5 cellular contexts compared by ENCODE assay signal in the genomic region with DNA sequence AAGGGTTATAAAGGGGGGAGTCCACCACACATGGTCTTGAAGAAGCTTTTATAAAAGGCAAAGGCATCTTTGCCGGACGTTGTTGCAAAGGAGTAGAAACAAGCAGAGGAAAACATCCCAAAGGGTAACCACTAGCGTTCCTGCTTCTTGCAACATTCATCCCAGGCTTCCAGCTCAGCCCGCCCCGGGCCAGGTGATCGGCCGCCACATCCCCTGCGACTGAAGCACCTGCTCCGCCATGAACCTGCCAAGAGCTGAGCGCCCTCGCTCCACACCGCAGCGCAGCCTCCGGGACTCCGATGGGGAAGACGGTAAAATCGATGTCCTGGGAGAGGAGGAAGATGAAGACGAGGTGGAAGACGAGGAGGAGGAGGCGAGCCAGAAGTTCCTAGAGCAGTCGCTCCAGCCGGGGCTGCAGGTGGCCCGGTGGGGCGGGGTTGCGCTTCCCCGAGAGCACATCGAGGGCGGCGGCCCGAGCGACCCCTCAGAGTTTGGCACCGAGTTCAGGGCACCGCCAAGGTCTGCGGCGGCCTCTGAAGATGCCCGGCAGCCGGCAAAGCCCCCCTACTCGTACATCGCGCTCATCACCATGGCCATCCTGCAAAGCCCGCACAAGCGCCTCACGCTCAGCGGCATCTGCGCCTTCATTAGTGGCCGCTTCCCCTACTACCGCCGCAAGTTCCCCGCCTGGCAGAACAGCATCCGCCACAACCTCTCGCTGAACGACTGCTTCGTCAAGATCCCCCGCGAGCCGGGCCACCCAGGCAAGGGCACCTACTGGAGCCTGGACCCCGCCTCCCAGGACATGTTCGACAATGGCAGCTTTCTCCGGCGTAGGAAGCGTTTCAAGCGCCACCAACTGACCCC. TPM values are rescaled to one million over a fixed set of nuclear protein-coding genes. Genes with fewer than 3 reads are reported as not detected.
"Had no signal": no experiment of that assay in that cellular context is flagged by ENCODE, and none has a peak within 500 bp of the region (broad histone marks: within the 10 kb centered on the region; RNA-seq: fewer than 3 reads in every experiment).

No MANE protein-coding gene starts in this region.

RNA-seq across cellular contexts. Expression of gene FOXD4L1, which starts 0.8 kb away (rescaled TPM):
- total RNA-seq: ascending aorta, dermis microvascular lymphatic vessel endothelial cell, posterior vena cava, right atrium auricular region, SJSA1 had no signal
